1 cellular context compared by ENCODE assay signal in the genomic region with DNA sequence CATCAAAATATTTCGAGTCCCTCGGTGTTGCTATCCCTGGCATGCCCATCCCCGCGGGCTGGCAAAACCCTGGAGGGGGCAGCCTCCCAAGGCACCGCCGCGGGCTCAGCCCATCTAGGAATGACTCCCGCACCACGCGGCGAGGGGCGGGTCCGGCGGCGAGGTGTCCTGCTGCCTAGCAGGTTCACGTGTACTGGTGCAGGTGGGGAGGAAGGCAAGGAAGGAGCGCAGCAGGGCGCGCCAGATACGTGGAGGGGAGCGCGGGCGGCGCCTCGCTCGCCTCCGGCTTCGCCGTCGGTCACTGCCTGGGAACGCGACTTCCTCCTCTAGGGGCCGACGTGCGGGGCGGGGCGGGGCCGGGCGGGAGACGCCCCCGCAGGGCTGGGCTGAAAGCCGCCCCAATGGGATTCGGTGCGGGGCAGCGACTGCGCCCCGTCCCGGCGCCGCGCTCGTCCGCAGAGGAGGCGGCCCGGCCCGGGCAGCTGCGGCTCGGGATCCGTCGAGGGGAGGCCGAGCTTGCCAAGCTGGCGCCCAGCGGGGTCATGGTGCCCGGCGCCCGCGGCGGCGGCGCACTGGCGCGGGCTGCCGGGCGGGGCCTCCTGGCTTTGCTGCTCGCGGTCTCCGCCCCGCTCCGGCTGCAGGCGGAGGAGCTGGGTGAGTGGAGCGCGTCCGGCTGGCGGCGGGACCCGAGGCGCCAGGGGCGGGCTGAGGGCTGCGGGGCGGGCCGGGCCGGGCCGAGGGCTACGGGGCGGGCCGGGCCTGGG.
A peak's percentile ranks its signal among the peaks of the same experiment; 100 is the strongest.
TF ChIP-seq lines count a peak whose summit lies in the region.

A gene (plus strand): TSS at position 435 of the 764 bp plus-strand sequence. CDS start 108 bp downstream, at position 543.

TF ChIP-seq in HepG2, 621 proteins besides CTCF, POLR2A, EP300 and RAD21 (continued from another document and continues in another):
- TF ChIP-seq, protein P1, sequence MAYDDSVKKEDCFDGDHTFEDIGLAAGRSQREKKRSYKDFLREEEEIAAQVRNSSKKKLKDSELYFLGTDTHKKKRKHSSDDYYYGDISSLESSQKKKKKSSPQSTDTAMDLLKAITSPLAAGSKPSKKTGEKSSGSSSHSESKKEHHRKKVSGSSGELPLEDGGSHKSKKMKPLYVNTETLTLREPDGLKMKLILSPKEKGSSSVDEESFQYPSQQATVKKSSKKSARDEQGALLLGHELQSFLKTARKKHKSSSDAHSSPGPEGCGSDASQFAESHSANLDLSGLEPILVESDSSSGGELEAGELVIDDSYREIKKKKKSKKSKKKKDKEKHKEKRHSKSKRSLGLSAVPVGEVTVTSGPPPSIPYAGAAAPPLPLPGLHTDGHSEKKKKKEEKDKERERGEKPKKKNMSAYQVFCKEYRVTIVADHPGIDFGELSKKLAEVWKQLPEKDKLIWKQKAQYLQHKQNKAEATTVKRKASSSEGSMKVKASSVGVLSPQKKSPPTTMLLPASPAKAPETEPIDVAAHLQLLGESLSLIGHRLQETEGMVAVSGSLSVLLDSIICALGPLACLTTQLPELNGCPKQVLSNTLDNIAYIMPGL (CRISPR knock-in tag; IDR thresholded peaks at IDR 0.05; ENCODE audit: borderline replicate concordance in 1 of 2, low read depth in 1 of 2), result peak in 1 of 2 experiments; percentile 8; a peak in 2 of 4 replicates
- TF ChIP-seq MIXL1 (CRISPR knock-in tag; IDR thresholded peaks at IDR 0.05) (peak; percentile 42; the same call in 1 of the 2 replicates), ZNF678 (CRISPR knock-in tag; IDR thresholded peaks at IDR 0.05) (no peak; the same call in 1 of the 2 replicates), NR2F1 (CRISPR knock-in tag; IDR thresholded peaks at IDR 0.05) (0 out of 4 replicates have a peak, but pooled peaks of 1 of the 2 experiments have one; percentile 2), POLR2AphosphoS5 (IDR thresholded peaks at IDR 0.05; ENCODE audit: low read depth, low read length) (peak; percentile 16; the same call in 1 of the 2 replicates), ZNF589 (CRISPR knock-in tag; conservative IDR thresholded peaks at IDR 0.05) (peak; percentile 88), ETV6 (CRISPR knock-in tag; conservative IDR thresholded peaks at IDR 0.05) (no peak; the same call in 1 of the 2 replicates), KLF16 (CRISPR knock-in tag; IDR thresholded peaks at IDR 0.05) (peak in 1 of 2 experiments; percentile 49; a peak in 2 of 4 replicates), ZNF205 (CRISPR knock-in tag; IDR thresholded peaks at IDR 0.05) (peak; percentile 76), NFYC (CRISPR knock-in tag; IDR thresholded peaks at IDR 0.05) (peak; percentile 48), ZNF138 (CRISPR knock-in tag; IDR thresholded peaks at IDR 0.05; ENCODE audit: low read depth) (peak; percentile 35), HNF4G (IDR thresholded peaks at IDR 0.05; ENCODE audit: borderline replicate concordance, low read depth, low read length) (peak; percentile 5; the same call in 1 of the 2 replicates), HNF4G (CRISPR knock-in tag; IDR thresholded peaks at IDR 0.05; ENCODE audit: borderline replicate concordance, low read depth) (no peak), ZKSCAN8 (CRISPR knock-in tag; IDR thresholded peaks at IDR 0.05; ENCODE audit: borderline replicate concordance) (no peak), BHLHE40 (IDR thresholded peaks at IDR 0.05; ENCODE audit: low read length) (0 out of 2 replicates have a peak, but pooled peaks have one; percentile 26), ZNF367 (CRISPR knock-in tag; IDR thresholded peaks at IDR 0.05; ENCODE audit: borderline replicate concordance) (peak; percentile 73; the same call in 1 of the 2 replicates), SKI (IDR thresholded peaks at IDR 0.05; ENCODE audit: partially characterized antibody) (peak; percentile 83), THAP11 (CRISPR knock-in tag; IDR thresholded peaks at IDR 0.05) (peak; percentile 51), ZNF557 (CRISPR knock-in tag; IDR thresholded peaks at IDR 0.05) (0 out of 2 replicates have a peak, but pooled peaks have one; percentile 29), SALL1 (CRISPR knock-in tag; IDR thresholded peaks at IDR 0.05) (peak; percentile 83), ZNF180 (CRISPR knock-in tag; IDR thresholded peaks at IDR 0.05; ENCODE audit: borderline replicate concordance, low read depth) (no peak), ARNT2 (CRISPR knock-in tag; IDR thresholded peaks at IDR 0.05; ENCODE audit: low read depth) (peak; percentile 80; the same call in 1 of the 2 replicates), U2AF1 (optimal IDR thresholded peaks at IDR 0.05; ENCODE audit: low read depth, low read length) (peak; percentile 79), KDM4B (CRISPR knock-in tag; IDR thresholded peaks at IDR 0.05) (0 out of 2 replicates have a peak, but pooled peaks have one; percentile 77), RBM39 (IDR thresholded peaks at IDR 0.05; ENCODE audit: low read depth, low read length, poor library complexity, severe bottlenecking) (peak; percentile 75), ZBTB3 (CRISPR knock-in tag; IDR thresholded peaks at IDR 0.05; ENCODE audit: borderline replicate concordance, low read depth) (0 out of 2 replicates have a peak, but pooled peaks have one; percentile 22), DNMT3B (CRISPR knock-in tag; conservative IDR thresholded peaks at IDR 0.05) (no peak)
- TF ChIP-seq, protein P2, sequence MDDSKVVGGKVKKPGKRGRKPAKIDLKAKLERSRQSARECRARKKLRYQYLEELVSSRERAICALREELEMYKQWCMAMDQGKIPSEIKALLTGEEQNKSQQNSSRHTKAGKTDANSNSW (CRISPR knock-in tag; IDR thresholded peaks at IDR 0.05; ENCODE audit: borderline replicate concordance), result peak; percentile 88; the same call in 1 of the 2 replicates
- TF ChIP-seq, protein P3, sequence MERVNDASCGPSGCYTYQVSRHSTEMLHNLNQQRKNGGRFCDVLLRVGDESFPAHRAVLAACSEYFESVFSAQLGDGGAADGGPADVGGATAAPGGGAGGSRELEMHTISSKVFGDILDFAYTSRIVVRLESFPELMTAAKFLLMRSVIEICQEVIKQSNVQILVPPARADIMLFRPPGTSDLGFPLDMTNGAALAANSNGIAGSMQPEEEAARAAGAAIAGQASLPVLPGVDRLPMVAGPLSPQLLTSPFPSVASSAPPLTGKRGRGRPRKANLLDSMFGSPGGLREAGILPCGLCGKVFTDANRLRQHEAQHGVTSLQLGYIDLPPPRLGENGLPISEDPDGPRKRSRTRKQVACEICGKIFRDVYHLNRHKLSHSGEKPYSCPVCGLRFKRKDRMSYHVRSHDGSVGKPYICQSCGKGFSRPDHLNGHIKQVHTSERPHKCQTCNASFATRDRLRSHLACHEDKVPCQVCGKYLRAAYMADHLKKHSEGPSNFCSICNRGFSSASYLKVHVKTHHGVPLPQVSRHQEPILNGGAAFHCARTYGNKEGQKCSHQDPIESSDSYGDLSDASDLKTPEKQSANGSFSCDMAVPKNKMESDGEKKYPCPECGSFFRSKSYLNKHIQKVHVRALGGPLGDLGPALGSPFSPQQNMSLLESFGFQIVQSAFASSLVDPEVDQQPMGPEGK (CRISPR knock-in tag; IDR thresholded peaks at IDR 0.05), result peak; percentile 52
- TF ChIP-seq, protein P4, sequence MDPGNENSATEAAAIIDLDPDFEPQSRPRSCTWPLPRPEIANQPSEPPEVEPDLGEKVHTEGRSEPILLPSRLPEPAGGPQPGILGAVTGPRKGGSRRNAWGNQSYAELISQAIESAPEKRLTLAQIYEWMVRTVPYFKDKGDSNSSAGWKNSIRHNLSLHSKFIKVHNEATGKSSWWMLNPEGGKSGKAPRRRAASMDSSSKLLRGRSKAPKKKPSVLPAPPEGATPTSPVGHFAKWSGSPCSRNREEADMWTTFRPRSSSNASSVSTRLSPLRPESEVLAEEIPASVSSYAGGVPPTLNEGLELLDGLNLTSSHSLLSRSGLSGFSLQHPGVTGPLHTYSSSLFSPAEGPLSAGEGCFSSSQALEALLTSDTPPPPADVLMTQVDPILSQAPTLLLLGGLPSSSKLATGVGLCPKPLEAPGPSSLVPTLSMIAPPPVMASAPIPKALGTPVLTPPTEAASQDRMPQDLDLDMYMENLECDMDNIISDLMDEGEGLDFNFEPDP (CRISPR knock-in tag; conservative IDR thresholded peaks at IDR 0.05), result no peak
- TF ChIP-seq, protein P5, sequence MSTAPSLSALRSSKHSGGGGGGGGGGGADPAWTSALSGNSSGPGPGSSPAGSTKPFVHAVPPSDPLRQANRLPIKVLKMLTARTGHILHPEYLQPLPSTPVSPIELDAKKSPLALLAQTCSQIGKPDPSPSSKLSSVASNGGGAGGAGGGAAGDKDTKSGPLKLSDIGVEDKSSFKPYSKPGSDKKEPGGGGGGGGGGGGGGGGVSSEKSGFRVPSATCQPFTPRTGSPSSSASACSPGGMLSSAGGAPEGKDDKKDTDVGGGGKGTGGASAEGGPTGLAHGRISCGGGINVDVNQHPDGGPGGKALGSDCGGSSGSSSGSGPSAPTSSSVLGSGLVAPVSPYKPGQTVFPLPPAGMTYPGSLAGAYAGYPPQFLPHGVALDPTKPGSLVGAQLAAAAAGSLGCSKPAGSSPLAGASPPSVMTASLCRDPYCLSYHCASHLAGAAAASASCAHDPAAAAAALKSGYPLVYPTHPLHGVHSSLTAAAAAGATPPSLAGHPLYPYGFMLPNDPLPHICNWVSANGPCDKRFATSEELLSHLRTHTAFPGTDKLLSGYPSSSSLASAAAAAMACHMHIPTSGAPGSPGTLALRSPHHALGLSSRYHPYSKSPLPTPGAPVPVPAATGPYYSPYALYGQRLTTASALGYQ (CRISPR knock-in tag; IDR thresholded peaks at IDR 0.05), result 0 out of 2 replicates have a peak, but pooled peaks have one; percentile 52
- TF ChIP-seq, protein P6, sequence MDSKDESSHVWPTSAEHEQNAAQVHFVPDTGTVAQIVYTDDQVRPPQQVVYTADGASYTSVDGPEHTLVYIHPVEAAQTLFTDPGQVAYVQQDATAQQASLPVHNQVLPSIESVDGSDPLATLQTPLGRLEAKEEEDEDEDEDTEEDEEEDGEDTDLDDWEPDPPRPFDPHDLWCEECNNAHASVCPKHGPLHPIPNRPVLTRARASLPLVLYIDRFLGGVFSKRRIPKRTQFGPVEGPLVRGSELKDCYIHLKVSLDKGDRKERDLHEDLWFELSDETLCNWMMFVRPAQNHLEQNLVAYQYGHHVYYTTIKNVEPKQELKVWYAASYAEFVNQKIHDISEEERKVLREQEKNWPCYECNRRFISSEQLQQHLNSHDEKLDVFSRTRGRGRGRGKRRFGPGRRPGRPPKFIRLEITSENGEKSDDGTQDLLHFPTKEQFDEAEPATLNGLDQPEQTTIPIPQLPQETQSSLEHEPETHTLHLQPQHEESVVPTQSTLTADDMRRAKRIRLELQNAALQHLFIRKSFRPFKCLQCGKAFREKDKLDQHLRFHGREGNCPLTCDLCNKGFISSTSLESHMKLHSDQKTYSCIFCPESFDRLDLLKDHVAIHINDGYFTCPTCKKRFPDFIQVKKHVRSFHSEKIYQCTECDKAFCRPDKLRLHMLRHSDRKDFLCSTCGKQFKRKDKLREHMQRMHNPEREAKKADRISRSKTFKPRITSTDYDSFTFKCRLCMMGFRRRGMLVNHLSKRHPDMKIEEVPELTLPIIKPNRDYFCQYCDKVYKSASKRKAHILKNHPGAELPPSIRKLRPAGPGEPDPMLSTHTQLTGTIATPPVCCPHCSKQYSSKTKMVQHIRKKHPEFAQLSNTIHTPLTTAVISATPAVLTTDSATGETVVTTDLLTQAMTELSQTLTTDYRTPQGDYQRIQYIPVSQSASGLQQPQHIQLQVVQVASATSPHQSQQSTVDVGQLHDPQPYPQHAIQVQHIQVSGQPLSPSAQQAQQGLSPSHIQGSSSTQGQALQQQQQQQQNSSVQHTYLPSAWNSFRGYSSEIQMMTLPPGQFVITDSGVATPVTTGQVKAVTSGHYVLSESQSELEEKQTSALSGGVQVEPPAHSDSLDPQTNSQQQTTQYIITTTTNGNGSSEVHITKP (CRISPR knock-in tag; IDR thresholded peaks at IDR 0.05; ENCODE audit: low read depth), result 0 out of 2 replicates have a peak, but pooled peaks have one; percentile 19
- TF ChIP-seq, protein P7, sequence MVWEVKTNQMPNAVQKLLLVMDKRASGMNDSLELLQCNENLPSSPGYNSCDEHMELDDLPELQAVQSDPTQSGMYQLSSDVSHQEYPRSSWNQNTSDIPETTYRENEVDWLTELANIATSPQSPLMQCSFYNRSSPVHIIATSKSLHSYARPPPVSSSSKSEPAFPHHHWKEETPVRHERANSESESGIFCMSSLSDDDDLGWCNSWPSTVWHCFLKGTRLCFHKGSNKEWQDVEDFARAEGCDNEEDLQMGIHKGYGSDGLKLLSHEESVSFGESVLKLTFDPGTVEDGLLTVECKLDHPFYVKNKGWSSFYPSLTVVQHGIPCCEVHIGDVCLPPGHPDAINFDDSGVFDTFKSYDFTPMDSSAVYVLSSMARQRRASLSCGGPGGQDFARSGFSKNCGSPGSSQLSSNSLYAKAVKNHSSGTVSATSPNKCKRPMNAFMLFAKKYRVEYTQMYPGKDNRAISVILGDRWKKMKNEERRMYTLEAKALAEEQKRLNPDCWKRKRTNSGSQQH (CRISPR knock-in tag; IDR thresholded peaks at IDR 0.05; ENCODE audit: low read depth), result peak; percentile 79
- TF ChIP-seq, protein P8, sequence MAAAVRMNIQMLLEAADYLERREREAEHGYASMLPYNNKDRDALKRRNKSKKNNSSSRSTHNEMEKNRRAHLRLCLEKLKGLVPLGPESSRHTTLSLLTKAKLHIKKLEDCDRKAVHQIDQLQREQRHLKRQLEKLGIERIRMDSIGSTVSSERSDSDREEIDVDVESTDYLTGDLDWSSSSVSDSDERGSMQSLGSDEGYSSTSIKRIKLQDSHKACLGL (CRISPR knock-in tag; IDR thresholded peaks at IDR 0.05), result peak; percentile 89
- TF ChIP-seq, protein P9, sequence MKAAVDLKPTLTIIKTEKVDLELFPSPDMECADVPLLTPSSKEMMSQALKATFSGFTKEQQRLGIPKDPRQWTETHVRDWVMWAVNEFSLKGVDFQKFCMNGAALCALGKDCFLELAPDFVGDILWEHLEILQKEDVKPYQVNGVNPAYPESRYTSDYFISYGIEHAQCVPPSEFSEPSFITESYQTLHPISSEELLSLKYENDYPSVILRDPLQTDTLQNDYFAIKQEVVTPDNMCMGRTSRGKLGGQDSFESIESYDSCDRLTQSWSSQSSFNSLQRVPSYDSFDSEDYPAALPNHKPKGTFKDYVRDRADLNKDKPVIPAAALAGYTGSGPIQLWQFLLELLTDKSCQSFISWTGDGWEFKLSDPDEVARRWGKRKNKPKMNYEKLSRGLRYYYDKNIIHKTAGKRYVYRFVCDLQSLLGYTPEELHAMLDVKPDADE (CRISPR knock-in tag; IDR thresholded peaks at IDR 0.05), result 0 out of 2 replicates have a peak, but pooled peaks have one; percentile 2
- TF ChIP-seq, protein P10, sequence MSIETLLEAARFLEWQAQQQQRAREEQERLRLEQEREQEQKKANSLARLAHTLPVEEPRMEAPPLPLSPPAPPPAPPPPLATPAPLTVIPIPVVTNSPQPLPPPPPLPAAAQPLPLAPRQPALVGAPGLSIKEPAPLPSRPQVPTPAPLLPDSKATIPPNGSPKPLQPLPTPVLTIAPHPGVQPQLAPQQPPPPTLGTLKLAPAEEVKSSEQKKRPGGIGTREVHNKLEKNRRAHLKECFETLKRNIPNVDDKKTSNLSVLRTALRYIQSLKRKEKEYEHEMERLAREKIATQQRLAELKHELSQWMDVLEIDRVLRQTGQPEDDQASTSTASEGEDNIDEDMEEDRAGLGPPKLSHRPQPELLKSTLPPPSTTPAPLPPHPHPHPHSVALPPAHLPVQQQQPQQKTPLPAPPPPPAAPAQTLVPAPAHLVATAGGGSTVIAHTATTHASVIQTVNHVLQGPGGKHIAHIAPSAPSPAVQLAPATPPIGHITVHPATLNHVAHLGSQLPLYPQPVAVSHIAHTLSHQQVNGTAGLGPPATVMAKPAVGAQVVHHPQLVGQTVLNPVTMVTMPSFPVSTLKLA (IDR thresholded peaks at IDR 0.05), result peak; percentile 27; the same call in 1 of the 2 replicates
